ENCODE assay signal across 23 cellular contexts in genomic region chr14:89143595-89143994, GRCh38.
"Had no signal": no experiment of that assay in that cellular context is flagged by ENCODE, and none has a peak within 500 bp of the region (broad histone marks: within the 10 kb centered on the region; RNA-seq: fewer than 3 reads in every experiment).

No MANE protein-coding gene starts in this region.

- DNase-seq: cortex of kidney; head of caudate nucleus; mesenchymal stem cell; mucosa of descending colon; naive B cell; sigmoid colon; stimulated activated CD4-positive, alpha-beta T cell treated with anti-CD3 and anti-CD28 coated beads, Interleukin-2, amount 100 ng/mL, for 24 hours; stimulated activated CD4-positive, alpha-beta T cell treated with anti-CD3 and anti-CD28 coated beads, Interleukin-4, amount 100 ng/mL, for 24 hours; stimulated activated naive CD4-positive, alpha-beta T cell treated with Interleukin-2 at 50 U/mL for 16 hours; stomach; thyroid gland; trophoblast cell had no signal

- H3K36me3 Mint-ChIP-seq: mesothelial cell of epicardium; naive B cell; natural killer cell treated with Interleukin-12 subunit alpha and Interleukin-12 subunit beta and Interleukin-15 and Interleukin-18, amount 100 ng/mL, for 72 hours; stimulated activated effector memory CD8-positive, alpha-beta T cell treated with anti-CD3 and anti-CD28 coated beads, Interleukin-12 subunit alpha, Interleukin-12 subunit beta, amount 100 ng/mL, for 72 hours had no signal

- H3K27ac Mint-ChIP-seq: mesothelial cell of epicardium; naive B cell; natural killer cell treated with Interleukin-12 subunit alpha and Interleukin-12 subunit beta and Interleukin-15 and Interleukin-18, amount 100 ng/mL, for 72 hours; progenitor cell of endocrine pancreas; stimulated activated effector memory CD8-positive, alpha-beta T cell treated with anti-CD3 and anti-CD28 coated beads, Interleukin-12 subunit alpha, Interleukin-12 subunit beta, amount 100 ng/mL, for 72 hours had no signal

- H3K9ac ChIP-seq: parathyroid adenoma had no signal

- H3K79me2 ChIP-seq: parathyroid adenoma had no signal

- H3K27me3 ChIP-seq: neutrophil, right atrium auricular region, sigmoid colon, stomach, thyroid gland, vagina had no signal

- H3K4me3 Mint-ChIP-seq: mesothelial cell of epicardium; naive B cell; natural killer cell treated with Interleukin-12 subunit alpha and Interleukin-12 subunit beta and Interleukin-15 and Interleukin-18, amount 100 ng/mL, for 72 hours; neural crest cell; stimulated activated effector memory CD8-positive, alpha-beta T cell treated with anti-CD3 and anti-CD28 coated beads, Interleukin-12 subunit alpha, Interleukin-12 subunit beta, amount 100 ng/mL, for 72 hours had no signal

- FAIRE-seq: frontal cortex, keratinocyte had no signal

- H3K4me1 Mint-ChIP-seq: stimulated activated effector memory CD8-positive, alpha-beta T cell treated with anti-CD3 and anti-CD28 coated beads, Interleukin-12 subunit alpha, Interleukin-12 subunit beta, amount 100 ng/mL, for 72 hours had no signal

- ATAC-seq: mucosa of descending colon; natural killer cell treated with Interleukin-12 subunit alpha and Interleukin-12 subunit beta and Interleukin-15 and Interleukin-18, amount 100 ng/mL, for 72 hours; stimulated activated effector memory CD8-positive, alpha-beta T cell treated with anti-CD3 and anti-CD28 coated beads, Interleukin-12 subunit alpha, Interleukin-12 subunit beta, amount 100 ng/mL, for 72 hours had no signal

- H3K36me3 ChIP-seq: neutrophil, right atrium auricular region, sigmoid colon, stomach, thyroid gland, vagina had no signal

- H2AFZ ChIP-seq: parathyroid adenoma had no signal

- H3K9me3 Mint-ChIP-seq: mesothelial cell of epicardium; natural killer cell treated with Interleukin-12 subunit alpha and Interleukin-12 subunit beta and Interleukin-15 and Interleukin-18, amount 100 ng/mL, for 72 hours; neural crest cell; stimulated activated effector memory CD8-positive, alpha-beta T cell treated with anti-CD3 and anti-CD28 coated beads, Interleukin-12 subunit alpha, Interleukin-12 subunit beta, amount 100 ng/mL, for 72 hours had no signal

- H3K4me1 ChIP-seq: parathyroid adenoma, right atrium auricular region, sigmoid colon, vagina had no signal

- H3K4me3 ChIP-seq: mucosa of descending colon, right atrium auricular region, sigmoid colon, stomach, thyroid gland, vagina had no signal

- H3K27ac ChIP-seq: neutrophil, parathyroid adenoma, right atrium auricular region, sigmoid colon, stomach, thyroid gland, vagina had no signal

- H3K9me3 ChIP-seq: mucosa of descending colon, neutrophil, right atrium auricular region, sigmoid colon, stomach, thyroid gland, vagina had no signal
